21 cellular contexts compared by ENCODE assay signal in the genomic region with DNA sequence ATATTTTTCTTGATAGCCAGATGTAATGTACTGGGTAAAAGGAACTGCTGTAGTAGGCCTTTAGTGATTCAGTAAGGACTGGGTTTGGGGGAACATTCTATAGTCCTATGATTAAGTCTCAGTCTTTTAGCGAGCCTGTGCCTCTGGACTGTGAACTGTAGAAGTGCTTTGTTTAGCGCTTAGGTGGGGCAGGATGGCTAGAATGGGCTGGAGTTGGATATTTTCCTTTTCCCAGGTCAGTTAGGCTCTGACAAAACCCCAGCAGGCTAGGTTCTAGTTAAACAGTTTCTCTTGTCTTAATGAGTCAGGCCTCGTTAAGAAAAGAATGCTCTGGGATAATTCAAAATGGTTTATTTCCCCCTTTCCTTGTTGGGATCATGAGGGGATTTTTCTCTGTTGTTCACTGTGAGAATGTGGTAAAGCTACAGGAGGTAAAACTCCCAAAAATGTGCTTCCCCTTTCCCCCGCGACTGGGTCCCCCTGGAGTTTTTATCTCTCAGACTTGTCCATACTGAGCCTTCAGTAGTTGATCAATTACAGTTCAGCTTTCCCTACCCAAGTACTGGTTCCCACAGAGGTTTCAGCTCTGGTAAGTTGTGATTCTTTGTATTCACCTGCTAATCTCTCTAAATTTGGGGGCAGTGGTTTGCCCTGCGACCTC. TPM values are rescaled to one million over a fixed set of nuclear protein-coding genes. Genes with fewer than 3 reads are reported as not detected.
DNase-seq lines count a peak whose midpoint lies in the region; ATAC-seq and TF ChIP-seq lines count a peak whose summit lies in the region.
"Had no signal": no experiment of that assay in that cellular context is flagged by ENCODE, and none has a peak within 500 bp of the region (broad histone marks: within the 10 kb centered on the region; RNA-seq: fewer than 3 reads in every experiment).

No MANE protein-coding gene starts in this region.

- no peak overlapping the region for H4K8ac ChIP-seq in mesendoderm (ENCODE audit: low read depth, low read length)

- H3K27me3 ChIP-seq in mesendoderm (ENCODE audit: insufficient read depth, low read length, poor library complexity) = no peaks in the 10 kb centered on the region
- H3K27me3 ChIP-seq: breast epithelium, ovary, SJSA1, vagina had no signal

- H3K18ac ChIP-seq in mesendoderm (ENCODE audit: low read length) = peak overlapping the region; percentile 84

- WGBS in mesendoderm (ENCODE audit: extremely low coverage, insufficient coverage, low lambda C conversion rate) = no CpG with 5 or more reads among the region's 6 CpGs

- no peaks in the 10 kb centered on the region for H3K27me3 Mint-ChIP-seq in WTC11 (ENCODE audit: low read depth)
- H3K27me3 Mint-ChIP-seq: activated naive CD8-positive, alpha-beta T cell treated with anti-CD3 and anti-CD28 coated beads, Interleukin-2, amount 10 ng/mL, durations not matched to agents 7 days and 5 days had no signal

- no peak overlapping the region for H3K9ac ChIP-seq in mesendoderm (ENCODE audit: low read length)

- no peak for TF ChIP-seq CTCF in WTC11 (IDR thresholded peaks at IDR 0.05)

- no peak overlapping the region for H3K56ac ChIP-seq in mesendoderm (ENCODE audit: low read length)

- H2BK5ac ChIP-seq in mesendoderm (ENCODE audit: low read length) = no peak overlapping the region

- no peak overlapping the region for H3K4ac ChIP-seq in mesendoderm (ENCODE audit: low read depth, low read length)

- CTCF ChIA-PET in WTC11 (lab: Charles Lee) = no interaction called here

- POLR2A ChIA-PET in WTC11 (lab: Charles Lee) = no interaction called here

- H3K9me3 Mint-ChIP-seq in WTC11 = peaks cover 5% of the 10 kb centered on the region
- H3K9me3 Mint-ChIP-seq: T-helper 2 cell treated with Interferon-gamma antibody and Interleukin-4, amounts not matched to agents 5 μg/mL and 100 μg/mL, for 36 hours had no signal

- no peaks in the 10 kb centered on the region for H3K36me3 ChIP-seq in mesendoderm (ENCODE audit: control insufficient read depth, insufficient read depth, low read length)
- H3K36me3 ChIP-seq: breast epithelium, ovary, SJSA1, vagina had no signal

- DNase-seq in WTC11 (ENCODE audit: low spot score) (no peak), mesendoderm (no peak), NAMALWA (ENCODE audit: low spot score) (no peak), Kasumi-1 (lab: John Stamatoyannopoulos, UW) (no peak), NCI-H345 treated with DMSO at 0.1 percent for 48 hours (lab: John Stamatoyannopoulos, UW; ENCODE audit: unreplicated experiment) (no peak)
- DNase-seq: activated CD8-positive, alpha-beta memory T cell treated with anti-CD3 and anti-CD28 coated beads for 24 hours; activated naive CD8-positive, alpha-beta T cell treated with anti-CD3 and anti-CD28 coated beads, Interleukin-2, amount 10 ng/mL, durations not matched to agents 7 days and 5 days; CD8-positive, alpha-beta T cell; NCI-H1436; NCI-H2171; NCI-H748 treated with DMSO at 0.1 percent for 48 hours; ovary had no signal

- no peak overlapping the region for H3K4me3 ChIP-seq in mesendoderm (ENCODE audit: low read length)
- H3K4me3 ChIP-seq: breast epithelium, ovary, SJSA1, vagina had no signal

- no peaks in the 10 kb centered on the region for H3K4me1 ChIP-seq in mesendoderm (ENCODE audit: control insufficient read depth, low read depth, low read length)
- H3K4me1 ChIP-seq: breast epithelium had no signal

- H2BK15ac ChIP-seq in mesendoderm (replicated peaks; ENCODE audit: low read depth) = no peak overlapping the region

- peaks cover 2% of the 10 kb centered on the region for H3K79me1 ChIP-seq in mesendoderm (ENCODE audit: low read length)

- no peak overlapping the region for H3K27ac ChIP-seq in mesendoderm (ENCODE audit: low read depth, low read length)
- H3K27ac ChIP-seq: breast epithelium, ovary, SJSA1, vagina had no signal

- no peak overlapping the region for H2AK5ac ChIP-seq in mesendoderm (ENCODE audit: low read length)

- H4K5ac ChIP-seq in mesendoderm (ENCODE audit: low read length) = no peak overlapping the region

- peaks cover 4% of the 10 kb centered on the region for H3K79me2 ChIP-seq in mesendoderm (ENCODE audit: control insufficient read depth, insufficient read depth, low read length)

- H3K36me3 Mint-ChIP-seq in WTC11 = peaks cover 7% of the 10 kb centered on the region

- H3K4me3 Mint-ChIP-seq in WTC11 = no peak overlapping the region
- H3K4me3 Mint-ChIP-seq: activated naive CD8-positive, alpha-beta T cell treated with anti-CD3 and anti-CD28 coated beads, Interleukin-2, amount 10 ng/mL, durations not matched to agents 7 days and 5 days; CD8-positive, alpha-beta T cell; T-helper 2 cell treated with Interferon-gamma antibody and Interleukin-4, amounts not matched to agents 5 μg/mL and 100 μg/mL, for 36 hours had no signal

- ATAC-seq in GM18511 (IDR thresholded peaks at IDR 0.05; ENCODE audit: unreplicated experiment) = peak; percentile 44
- peak; percentile 37 for ATAC-seq in HG02798 (IDR thresholded peaks at IDR 0.05; ENCODE audit: poor library complexity, unreplicated experiment)
- ATAC-seq in WTC11 = peak; percentile 79
- ATAC-seq in HG02884 (IDR thresholded peaks at IDR 0.05; ENCODE audit: unreplicated experiment) = no peak
- ATAC-seq: activated CD4-positive, CD25-positive, alpha-beta regulatory T cell treated with anti-CD3 and anti-CD28 coated beads, Interleukin-2, amount 50 U/mL, for 24 hours; CD8-positive, alpha-beta T cell; esophagus mucosa had no signal

- H3K4me2 ChIP-seq in mesendoderm (ENCODE audit: low read length) = no peak overlapping the region

- no peak overlapping the region for H2BK120ac ChIP-seq in mesendoderm (ENCODE audit: low read depth, low read length)

- peaks cover 55% of the 10 kb centered on the region for H3K4me1 Mint-ChIP-seq in WTC11

- H3K23ac ChIP-seq in mesendoderm (ENCODE audit: low read length) = no peak overlapping the region

- H3K27ac Mint-ChIP-seq in WTC11 = peak overlapping the region; percentile 92
- H3K27ac Mint-ChIP-seq: activated naive CD8-positive, alpha-beta T cell treated with anti-CD3 and anti-CD28 coated beads, Interleukin-2, amount 10 ng/mL, durations not matched to agents 7 days and 5 days; CD8-positive, alpha-beta T cell; T-helper 2 cell treated with Interferon-gamma antibody and Interleukin-4, amounts not matched to agents 5 μg/mL and 100 μg/mL, for 36 hours had no signal

TF ChIP-seq in WTC11, 78 proteins besides CTCF, POLR2A, EP300 and RAD21 (continues in another document):
- TF ChIP-seq FOXP1 (CRISPR knock-in tag; IDR thresholded peaks at IDR 0.05; ENCODE audit: borderline replicate concordance) (no peak), ESRRA (CRISPR knock-in tag; IDR thresholded peaks at IDR 0.05; ENCODE audit: borderline replicate concordance) (no peak), ZNF263 (CRISPR knock-in tag; IDR thresholded peaks at IDR 0.05; ENCODE audit: low read depth) (no peak), SOX15 (CRISPR knock-in tag; IDR thresholded peaks at IDR 0.05) (no peak), ZNF121 (CRISPR knock-in tag; IDR thresholded peaks at IDR 0.05) (no peak), FOXJ3 (CRISPR knock-in tag; IDR thresholded peaks at IDR 0.05; ENCODE audit: borderline replicate concordance) (no peak), JUN (CRISPR knock-in tag; IDR thresholded peaks at IDR 0.05) (no peak), ELF4 (CRISPR knock-in tag; IDR thresholded peaks at IDR 0.05; ENCODE audit: low read depth) (no peak), JAZF1 (CRISPR knock-in tag; IDR thresholded peaks at IDR 0.05) (no peak), ATF1 (CRISPR knock-in tag; IDR thresholded peaks at IDR 0.05) (no peak), ZMAT4 (CRISPR knock-in tag; IDR thresholded peaks at IDR 0.05) (no peak)
- TF ChIP-seq, protein P1, sequence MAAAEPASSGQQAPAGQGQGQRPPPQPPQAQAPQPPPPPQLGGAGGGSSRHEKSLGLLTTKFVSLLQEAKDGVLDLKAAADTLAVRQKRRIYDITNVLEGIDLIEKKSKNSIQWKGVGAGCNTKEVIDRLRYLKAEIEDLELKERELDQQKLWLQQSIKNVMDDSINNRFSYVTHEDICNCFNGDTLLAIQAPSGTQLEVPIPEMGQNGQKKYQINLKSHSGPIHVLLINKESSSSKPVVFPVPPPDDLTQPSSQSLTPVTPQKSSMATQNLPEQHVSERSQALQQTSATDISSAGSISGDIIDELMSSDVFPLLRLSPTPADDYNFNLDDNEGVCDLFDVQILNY (CRISPR knock-in tag; IDR thresholded peaks at IDR 0.05) = no peak
- TF ChIP-seq, protein P2, sequence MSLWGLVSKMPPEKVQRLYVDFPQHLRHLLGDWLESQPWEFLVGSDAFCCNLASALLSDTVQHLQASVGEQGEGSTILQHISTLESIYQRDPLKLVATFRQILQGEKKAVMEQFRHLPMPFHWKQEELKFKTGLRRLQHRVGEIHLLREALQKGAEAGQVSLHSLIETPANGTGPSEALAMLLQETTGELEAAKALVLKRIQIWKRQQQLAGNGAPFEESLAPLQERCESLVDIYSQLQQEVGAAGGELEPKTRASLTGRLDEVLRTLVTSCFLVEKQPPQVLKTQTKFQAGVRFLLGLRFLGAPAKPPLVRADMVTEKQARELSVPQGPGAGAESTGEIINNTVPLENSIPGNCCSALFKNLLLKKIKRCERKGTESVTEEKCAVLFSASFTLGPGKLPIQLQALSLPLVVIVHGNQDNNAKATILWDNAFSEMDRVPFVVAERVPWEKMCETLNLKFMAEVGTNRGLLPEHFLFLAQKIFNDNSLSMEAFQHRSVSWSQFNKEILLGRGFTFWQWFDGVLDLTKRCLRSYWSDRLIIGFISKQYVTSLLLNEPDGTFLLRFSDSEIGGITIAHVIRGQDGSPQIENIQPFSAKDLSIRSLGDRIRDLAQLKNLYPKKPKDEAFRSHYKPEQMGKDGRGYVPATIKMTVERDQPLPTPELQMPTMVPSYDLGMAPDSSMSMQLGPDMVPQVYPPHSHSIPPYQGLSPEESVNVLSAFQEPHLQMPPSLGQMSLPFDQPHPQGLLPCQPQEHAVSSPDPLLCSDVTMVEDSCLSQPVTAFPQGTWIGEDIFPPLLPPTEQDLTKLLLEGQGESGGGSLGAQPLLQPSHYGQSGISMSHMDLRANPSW (CRISPR knock-in tag; conservative IDR thresholded peaks at IDR 0.05; ENCODE audit: low read depth) = no peak

RNA-seq across cellular contexts. Expression of gene EHBP1, which starts 31.5 kb away (rescaled TPM):
- 30.9 to 36.4 TPM (median 35.3 TPM) in 3 replicates for total RNA-seq in WTC11 (2021)
- polyA plus RNA-seq in mesendoderm (2013, experiment 1 of 2) = 22.0 TPM
- polyA plus RNA-seq in mesendoderm (2013, experiment 2 of 2) = 21.4 TPM
